ENCODE assay signal across 8 cellular contexts in genomic region chr3:120349819-120350125, GRCh38. TPM values are rescaled to one million over a fixed set of nuclear protein-coding genes. Genes with fewer than 3 reads are reported as not detected.
A peak's percentile ranks its signal among the peaks of the same experiment; 100 is the strongest.
DNase-seq lines count a peak whose midpoint lies in the region; ATAC-seq and TF ChIP-seq lines count a peak whose summit lies in the region.

No MANE protein-coding gene starts in this region.

- CTCF ChIA-PET in PC-9 (lab: Charles Lee): interaction anchor here (0.7 to 1.5 kb wide), 2 partner anchors 192 to 209 kb away, joined by 4 to 6 read pairs; no protein-coding TSS in a partner anchor

- POLR2A ChIA-PET in PC-9 (lab: Charles Lee; ENCODE audit: unreplicated experiment): interaction anchor here (0.6 to 1.1 kb wide), 5 partner anchors 85 to 1091 kb away, joined by 4 to 9 read pairs (median 5); no protein-coding TSS in a partner anchor

- H3K4me2 ChIP-seq in PC-9: peak overlapping the region; percentile 93
- H3K4me2 ChIP-seq in osteoblast (ENCODE audit: insufficient read depth, low read length): peak overlapping the region; percentile 88

- H2AFZ ChIP-seq in PC-9: peak overlapping the region; percentile 95
- H2AFZ ChIP-seq in osteoblast (ENCODE audit: low read length): peak overlapping the region; percentile 94

- peak; percentile 19 for DNase-seq in NCI-H345 treated with DMSO at 0.1 percent for 48 hours (lab: John Stamatoyannopoulos, UW; ENCODE audit: unreplicated experiment)
- no peak for DNase-seq in NCI-H345 (lab: John Stamatoyannopoulos, UW)
- no peak for DNase-seq in PC-9
- no peak for DNase-seq in osteoblast (ENCODE audit: insufficient read length, low spot score, missing footprints)

- H3K4me3 ChIP-seq in PC-9 (peak overlapping the region; percentile 82), esophagus (ENCODE audit: low read depth in 1 of 2, low read length in 2 of 2) (peak overlapping the region; percentile 64 to 85), osteoblast (ENCODE audit: insufficient read depth, low read length) (peak overlapping the region; percentile 90)

- intact Hi-C loops in PC-9 (cut with micrococcal nuclease; ENCODE audit: unreplicated experiment): loop anchor here (1.0 kb wide), 2 partner anchors 210 to 255 kb away; partner anchors contain the start of gene GSK3B

- no peak for ATAC-seq in GM21619 (IDR thresholded peaks at IDR 0.05; ENCODE audit: unreplicated experiment)
- no peak for ATAC-seq in GM19328 (IDR thresholded peaks at IDR 0.05; ENCODE audit: unreplicated experiment)
- no peak for ATAC-seq in HG02970 (IDR thresholded peaks at IDR 0.05; ENCODE audit: low FRiP score, unreplicated experiment)

- BruUV-seq in PC-9 (replicated peaks; lab: Mats Ljungman, UMichigan): TSS peak; percentile 92

- H3K36me3 ChIP-seq in PC-9 (ENCODE audit: low read depth) (no peaks in the 10 kb centered on the region; the same call in 1 of the 2 replicates), esophagus (ENCODE audit: control insufficient read depth in 2 of 2, insufficient read depth in 2 of 2, low read length in 1 of 2) (no peaks in the 10 kb centered on the region), osteoblast (ENCODE audit: insufficient read depth, low read length) (peaks cover 6% of the 10 kb centered on the region)

- H3K79me2 ChIP-seq in PC-9 (ENCODE audit: low read depth): peaks cover 44% of the 10 kb centered on the region
- peaks cover 41% of the 10 kb centered on the region for H3K79me2 ChIP-seq in osteoblast (ENCODE audit: insufficient read depth, low read length)

- H3K9me3 ChIP-seq in PC-9 (ENCODE audit: insufficient read depth, low read depth) (no peaks in the 10 kb centered on the region), esophagus (ENCODE audit: control insufficient read depth in 2 of 2, insufficient read depth in 1 of 2, low read depth in 1 of 2, low read length in 1 of 2) (no peaks in the 10 kb centered on the region), osteoblast (ENCODE audit: low read depth, low read length) (no peaks in the 10 kb centered on the region)

- H3K27me3 ChIP-seq in PC-9 (ENCODE audit: insufficient read depth, low read depth) (no peaks in the 10 kb centered on the region), esophagus (ENCODE audit: control insufficient read depth in 1 of 2, insufficient read depth in 2 of 2, low read length in 2 of 2) (no peaks in the 10 kb centered on the region), osteoblast (ENCODE audit: insufficient read depth, low read length) (no peaks in the 10 kb centered on the region)

- WGBS in esophagus, 2 donors: 2 to 6% methylated on average over 8 of the region's 8 CpGs

- peaks cover 2% of the 10 kb centered on the region for H4K20me1 ChIP-seq in PC-9 (ENCODE audit: insufficient read depth)
- peaks cover 25% of the 10 kb centered on the region for H4K20me1 ChIP-seq in osteoblast (ENCODE audit: insufficient read depth, low read length)

- no peak for TF ChIP-seq CTCF in PC-9 (conservative IDR thresholded peaks at IDR 0.05)
- TF ChIP-seq CTCF in osteoblast (IDR thresholded peaks at IDR 0.05; ENCODE audit: extremely low read depth, low read depth, low read length): no peak

- H3K9me2 ChIP-seq in PC-9 (ENCODE audit: insufficient read depth): no peaks in the 10 kb centered on the region

- H3K4me1 ChIP-seq in PC-9 (replicated peaks; ENCODE audit: insufficient read depth) (peaks cover 25% of the 10 kb centered on the region), esophagus (ENCODE audit: control insufficient read depth in 2 of 2, insufficient read depth in 2 of 2, low read length in 1 of 2) (no peaks in the 10 kb centered on the region), osteoblast (ENCODE audit: insufficient read depth, low read length) (peaks cover 24% of the 10 kb centered on the region)

- peaks cover 9% of the 10 kb centered on the region for H3F3A ChIP-seq in PC-9 (ENCODE audit: insufficient read depth, low read depth)

- H3K27ac ChIP-seq in PC-9 (peak overlapping the region; percentile 60), esophagus (ENCODE audit: low read depth in 2 of 2, low read length in 1 of 2) (peak overlapping the region; percentile 93 to 94), osteoblast (ENCODE audit: low read depth, low read length) (peak overlapping the region; percentile 82)

RNA-seq across cellular contexts. Expression of gene LRRC58, which starts 0.6 kb away (rescaled TPM):
- total RNA-seq in PC-9 (2021): 22.2 and 28.9 TPM in 2 replicates
- polyA plus RNA-seq in esophagus: 1 to 10 TPM; 2.7 to 5.0 TPM
- total RNA-seq in osteoblast: 49.8 and 49.9 TPM in 2 replicates
